In the genomic region with DNA sequence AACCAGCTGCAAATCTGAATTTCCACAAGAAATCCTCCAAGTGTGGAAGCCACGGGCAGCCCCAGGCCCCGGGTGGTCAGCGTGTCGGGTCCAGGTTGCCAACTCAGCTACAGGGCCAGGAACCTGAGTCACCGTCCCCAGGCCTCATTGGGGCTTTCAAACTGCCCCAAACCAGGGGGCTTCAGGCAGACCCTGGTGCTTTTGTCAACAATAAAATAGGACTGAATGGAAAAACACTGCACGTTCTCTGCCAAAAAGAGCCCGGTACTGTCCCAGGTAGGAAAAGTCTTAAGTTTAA, we compare ENCODE assay signal across 1 cellular context.
TF ChIP-seq lines count a peak whose summit lies in the region.

No MANE protein-coding gene starts in this region.

TF ChIP-seq in GM23338, 12 proteins besides CTCF, POLR2A, EP300 and RAD21 (continued from another document):
- TF ChIP-seq POLR2AphosphoS5 (IDR thresholded peaks at IDR 0.05; ENCODE audit: low read depth) (no peak), STAT1 (IDR thresholded peaks at IDR 0.05; ENCODE audit: unreplicated experiment) (no peak), EZH2phosphoT487 (IDR thresholded peaks at IDR 0.05; ENCODE audit: unreplicated experiment) (no peak)
- TF ChIP-seq, protein P1, sequence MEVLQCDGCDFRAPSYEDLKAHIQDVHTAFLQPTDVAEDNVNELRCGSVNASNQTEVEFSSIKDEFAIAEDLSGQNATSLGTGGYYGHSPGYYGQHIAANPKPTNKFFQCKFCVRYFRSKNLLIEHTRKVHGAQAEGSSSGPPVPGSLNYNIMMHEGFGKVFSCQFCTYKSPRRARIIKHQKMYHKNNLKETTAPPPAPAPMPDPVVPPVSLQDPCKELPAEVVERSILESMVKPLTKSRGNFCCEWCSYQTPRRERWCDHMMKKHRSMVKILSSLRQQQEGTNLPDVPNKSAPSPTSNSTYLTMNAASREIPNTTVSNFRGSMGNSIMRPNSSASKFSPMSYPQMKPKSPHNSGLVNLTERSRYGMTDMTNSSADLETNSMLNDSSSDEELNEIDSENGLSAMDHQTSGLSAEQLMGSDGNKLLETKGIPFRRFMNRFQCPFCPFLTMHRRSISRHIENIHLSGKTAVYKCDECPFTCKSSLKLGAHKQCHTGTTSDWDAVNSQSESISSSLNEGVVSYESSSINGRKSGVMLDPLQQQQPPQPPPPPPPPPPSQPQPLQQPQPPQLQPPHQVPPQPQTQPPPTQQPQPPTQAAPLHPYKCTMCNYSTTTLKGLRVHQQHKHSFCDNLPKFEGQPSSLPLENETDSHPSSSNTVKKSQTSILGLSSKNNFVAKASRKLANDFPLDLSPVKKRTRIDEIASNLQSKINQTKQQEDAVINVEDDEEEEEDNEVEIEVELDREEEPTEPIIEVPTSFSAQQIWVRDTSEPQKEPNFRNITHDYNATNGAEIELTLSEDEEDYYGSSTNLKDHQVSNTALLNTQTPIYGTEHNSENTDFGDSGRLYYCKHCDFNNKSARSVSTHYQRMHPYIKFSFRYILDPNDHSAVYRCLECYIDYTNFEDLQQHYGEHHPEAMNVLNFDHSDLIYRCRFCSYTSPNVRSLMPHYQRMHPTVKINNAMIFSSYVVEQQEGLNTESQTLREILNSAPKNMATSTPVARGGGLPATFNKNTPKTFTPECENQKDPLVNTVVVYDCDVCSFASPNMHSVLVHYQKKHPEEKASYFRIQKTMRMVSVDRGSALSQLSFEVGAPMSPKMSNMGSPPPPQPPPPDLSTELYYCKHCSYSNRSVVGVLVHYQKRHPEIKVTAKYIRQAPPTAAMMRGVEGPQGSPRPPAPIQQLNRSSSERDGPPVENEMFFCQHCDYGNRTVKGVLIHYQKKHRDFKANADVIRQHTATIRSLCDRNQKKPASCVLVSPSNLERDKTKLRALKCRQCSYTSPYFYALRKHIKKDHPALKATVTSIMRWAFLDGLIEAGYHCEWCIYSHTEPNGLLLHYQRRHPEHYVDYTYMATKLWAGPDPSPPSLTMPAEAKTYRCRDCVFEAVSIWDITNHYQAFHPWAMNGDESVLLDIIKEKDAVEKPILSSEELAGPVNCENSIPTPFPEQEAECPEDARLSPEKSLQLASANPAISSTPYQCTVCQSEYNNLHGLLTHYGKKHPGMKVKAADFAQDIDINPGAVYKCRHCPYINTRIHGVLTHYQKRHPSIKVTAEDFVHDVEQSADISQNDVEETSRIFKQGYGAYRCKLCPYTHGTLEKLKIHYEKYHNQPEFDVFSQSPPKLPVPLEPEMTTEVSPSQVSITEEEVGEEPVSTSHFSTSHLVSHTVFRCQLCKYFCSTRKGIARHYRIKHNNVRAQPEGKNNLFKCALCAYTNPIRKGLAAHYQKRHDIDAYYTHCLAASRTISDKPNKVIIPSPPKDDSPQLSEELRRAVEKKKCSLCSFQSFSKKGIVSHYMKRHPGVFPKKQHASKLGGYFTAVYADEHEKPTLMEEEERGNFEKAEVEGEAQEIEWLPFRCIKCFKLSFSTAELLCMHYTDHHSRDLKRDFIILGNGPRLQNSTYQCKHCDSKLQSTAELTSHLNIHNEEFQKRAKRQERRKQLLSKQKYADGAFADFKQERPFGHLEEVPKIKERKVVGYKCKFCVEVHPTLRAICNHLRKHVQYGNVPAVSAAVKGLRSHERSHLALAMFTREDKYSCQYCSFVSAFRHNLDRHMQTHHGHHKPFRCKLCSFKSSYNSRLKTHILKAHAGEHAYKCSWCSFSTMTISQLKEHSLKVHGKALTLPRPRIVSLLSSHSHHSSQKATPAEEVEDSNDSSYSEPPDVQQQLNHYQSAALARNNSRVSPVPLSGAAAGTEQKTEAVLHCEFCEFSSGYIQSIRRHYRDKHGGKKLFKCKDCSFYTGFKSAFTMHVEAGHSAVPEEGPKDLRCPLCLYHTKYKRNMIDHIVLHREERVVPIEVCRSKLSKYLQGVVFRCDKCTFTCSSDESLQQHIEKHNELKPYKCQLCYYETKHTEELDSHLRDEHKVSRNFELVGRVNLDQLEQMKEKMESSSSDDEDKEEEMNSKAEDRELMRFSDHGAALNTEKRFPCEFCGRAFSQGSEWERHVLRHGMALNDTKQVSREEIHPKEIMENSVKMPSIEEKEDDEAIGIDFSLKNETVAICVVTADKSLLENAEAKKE (CRISPR knock-in tag; IDR thresholded peaks at IDR 0.05) = no peak
